24 cellular contexts compared by ENCODE assay signal in the genomic region with DNA sequence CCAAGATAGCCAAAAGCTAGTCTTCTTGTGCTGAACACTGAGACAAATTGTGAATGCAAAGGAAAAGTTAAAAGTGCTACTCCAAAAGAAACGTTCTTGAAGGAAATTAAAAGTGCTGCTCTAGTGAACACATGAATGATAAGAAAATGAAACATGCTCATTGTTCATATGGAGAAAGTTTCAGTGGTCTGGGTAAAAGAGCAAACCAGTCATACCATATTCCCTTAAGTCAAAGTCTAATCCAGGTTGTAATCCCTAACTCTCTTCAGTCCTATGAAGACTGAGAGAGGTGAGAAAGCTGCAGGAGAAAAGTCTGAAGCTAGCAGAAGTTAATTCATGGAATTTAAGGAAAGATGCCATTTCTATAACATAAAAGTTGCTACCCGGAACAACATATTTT.
DNase-seq lines count a peak whose midpoint lies in the region; ATAC-seq and TF ChIP-seq lines count a peak whose summit lies in the region.
"Had no signal": no experiment of that assay in that cellular context is flagged by ENCODE, and none has a peak within 500 bp of the region (broad histone marks: within the 10 kb centered on the region; RNA-seq: fewer than 3 reads in every experiment).

No MANE protein-coding gene starts in this region.

- no peak for DNase-seq in activated T-cell treated with anti-CD3 and anti-CD28 coated beads, Interleukin-2, amount 50 U/mL, for 24 hours
- DNase-seq in activated T-cell treated with anti-CD3 and anti-CD28 coated beads for 4 hours (no peak), GM12865 (ENCODE audit: low read depth) (peak; percentile 10), foreskin melanocyte (no peak)
- DNase-seq in stimulated activated naive B cell treated with anti-CD40 and anti-IgM and Interleukin-4, amounts not matched to agents 10 μg/mL and 1 μg/mL and 100 μg/mL, for 72 hours: no peak
- DNase-seq: 8988T, ACHN, BE2C, Calu3, DMS79 treated with DMSO at 0.1 percent for 48 hours, GF-D8, H9, IMR-90, KG1, MM.1S, NCI-H2029, NCI-H446, NCI-H524 treated with DMSO at 0.1 percent for 48 hours, NCI-H774, PC-3 had no signal

- ATAC-seq in HG02870 (IDR thresholded peaks at IDR 0.05; ENCODE audit: unreplicated experiment) (peak; percentile 67), HG02610 (IDR thresholded peaks at IDR 0.05; ENCODE audit: unreplicated experiment) (no peak)
- peak; percentile 45 to 54 for ATAC-seq in stimulated activated naive B cell treated with anti-CD40 and anti-IgM and Interleukin-4, amounts not matched to agents 10 μg/mL and 1 μg/mL and 100 μg/mL, for 72 hours (replicated peaks)
- ATAC-seq: GM23338, PC-3 had no signal

- H3K4me3 ChIP-seq in GM12865 (ENCODE audit: low read depth, low read length): no peak overlapping the region
- H3K4me3 ChIP-seq: GM23338 had no signal

- H3K27me3 Mint-ChIP-seq in activated T-cell treated with anti-CD3 and anti-CD28 coated beads, Interleukin-2, amount 50 U/mL, for 24 hours: no peaks in the 10 kb centered on the region
- H3K27me3 Mint-ChIP-seq in stimulated activated naive B cell treated with anti-CD40 and anti-IgM and Interleukin-4, amounts not matched to agents 10 μg/mL and 1 μg/mL and 100 μg/mL, for 72 hours: no peaks in the 10 kb centered on the region

- no peak overlapping the region for H3K4me3 Mint-ChIP-seq in activated T-cell treated with anti-CD3 and anti-CD28 coated beads, Interleukin-2, amount 50 U/mL, for 24 hours
- H3K4me3 Mint-ChIP-seq in stimulated activated naive B cell treated with anti-CD40 and anti-IgM and Interleukin-4, amounts not matched to agents 10 μg/mL and 1 μg/mL and 100 μg/mL, for 72 hours: no peak overlapping the region
- H3K4me3 Mint-ChIP-seq: CD14-positive monocyte, GM23338, H9 had no signal

- H3K36me3 Mint-ChIP-seq in activated T-cell treated with anti-CD3 and anti-CD28 coated beads, Interleukin-2, amount 50 U/mL, for 24 hours (ENCODE audit: low read depth): peaks cover 71% of the 10 kb centered on the region
- H3K36me3 Mint-ChIP-seq in stimulated activated naive B cell treated with anti-CD40 and anti-IgM and Interleukin-4, amounts not matched to agents 10 μg/mL and 1 μg/mL and 100 μg/mL, for 72 hours: peaks cover 50 to 61% of the 10 kb centered on the region in 2 donors

- H3K4me1 Mint-ChIP-seq in activated T-cell treated with anti-CD3 and anti-CD28 coated beads, Interleukin-2, amount 50 U/mL, for 24 hours (ENCODE audit: low read depth): peaks cover 23% of the 10 kb centered on the region
- H3K4me1 Mint-ChIP-seq in stimulated activated naive B cell treated with anti-CD40 and anti-IgM and Interleukin-4, amounts not matched to agents 10 μg/mL and 1 μg/mL and 100 μg/mL, for 72 hours: peaks cover 5 to 8% of the 10 kb centered on the region in 2 donors
- H3K4me1 Mint-ChIP-seq: GM23338, H9 had no signal

- peak overlapping the region; percentile 7 for H3K27ac Mint-ChIP-seq in activated T-cell treated with anti-CD3 and anti-CD28 coated beads, Interleukin-2, amount 50 U/mL, for 24 hours
- no peak overlapping the region for H3K27ac Mint-ChIP-seq in stimulated activated naive B cell treated with anti-CD40 and anti-IgM and Interleukin-4, amounts not matched to agents 10 μg/mL and 1 μg/mL and 100 μg/mL, for 72 hours
- H3K27ac Mint-ChIP-seq: CD14-positive monocyte, GM23338, H9 had no signal

- TF ChIP-seq CTCF in GM12865 (IDR thresholded peaks at IDR 0.05; ENCODE audit: insufficient read depth, low read depth, low read length, missing control alignments): no peak

- H3K9me3 Mint-ChIP-seq in activated T-cell treated with anti-CD3 and anti-CD28 coated beads, Interleukin-2, amount 50 U/mL, for 24 hours: peaks cover 7% of the 10 kb centered on the region
- H3K9me3 Mint-ChIP-seq in stimulated activated naive B cell treated with anti-CD40 and anti-IgM and Interleukin-4, amounts not matched to agents 10 μg/mL and 1 μg/mL and 100 μg/mL, for 72 hours: peaks cover 7% of the 10 kb centered on the region in 2 donors
